Comparison of ENCODE assay signal across 8 cellular contexts in genomic region chr2:16525265-16525887, GRCh38.
A peak's percentile ranks its signal among the peaks of the same experiment; 100 is the strongest.
DNase-seq lines count a peak whose midpoint lies in the region; ATAC-seq and TF ChIP-seq lines count a peak whose summit lies in the region.

No MANE protein-coding gene starts in this region.

- CTCF ChIA-PET in Calu3 (lab: Charles Lee) = interaction anchor here (0.6 kb wide), 1 partner anchor 759 kb away, joined by 3 read pairs; no protein-coding TSS in a partner anchor
- CTCF ChIA-PET in RWPE1 (lab: Yijun Ruan, JAX) = interaction anchor here (0.5 to 1.3 kb wide), 8 partner anchors 16 to 411 kb away, joined by 3 to 5 read pairs (median 3); no protein-coding TSS in a partner anchor
- CTCF ChIA-PET in CD8-positive, alpha-beta T cell (lab: Charles Lee) = no interaction called here

- TF ChIP-seq CTCF in Calu3 (IDR thresholded peaks at IDR 0.05; ENCODE audit: unreplicated experiment) = peak; percentile 34
- no peak for TF ChIP-seq CTCF in RWPE1 (conservative IDR thresholded peaks at IDR 0.05; ENCODE audit: low read depth)
- no peak for TF ChIP-seq CTCF in CD8-positive, alpha-beta T cell (IDR thresholded peaks at IDR 0.05)

- no peak overlapping the region for H3K4me3 Mint-ChIP-seq in Calu3 (ENCODE audit: low read depth, unreplicated experiment)
- H3K4me3 Mint-ChIP-seq in immature natural killer cell = no peak overlapping the region
- no peak overlapping the region for H3K4me3 Mint-ChIP-seq in CD8-positive, alpha-beta T cell

- no peaks in the 10 kb centered on the region for H3K27me3 ChIP-seq in H7 (ENCODE audit: control insufficient read depth, insufficient read depth, low read length)
- H3K27me3 ChIP-seq in CD8-positive, alpha-beta T cell (ENCODE audit: insufficient read depth, low read length) = no peaks in the 10 kb centered on the region

- no peaks in the 10 kb centered on the region for H3K4me1 ChIP-seq in CD8-positive, alpha-beta T cell (ENCODE audit: insufficient read depth, low read length)

- H3K36me3 Mint-ChIP-seq in Calu3 (ENCODE audit: insufficient read depth, unreplicated experiment) = no peaks in the 10 kb centered on the region
- H3K36me3 Mint-ChIP-seq in immature natural killer cell = no peaks in the 10 kb centered on the region
- H3K36me3 Mint-ChIP-seq in CD8-positive, alpha-beta T cell = no peaks in the 10 kb centered on the region

- peak; percentile 30 for DNase-seq in Calu3
- peak; percentile 48 for DNase-seq in H7
- DNase-seq in RWPE1 (ENCODE audit: low spot score) = peak; percentile 27
- peak in 2 of 3 donors; percentile 15 to 30 for DNase-seq in immature natural killer cell
- DNase-seq in CD8-positive, alpha-beta T cell = no peak
- DNase-seq in HPDE6-E6E7 (ENCODE audit: extremely low spot score) = no peak
- DNase-seq in sciatic nerve (ENCODE audit: low spot score) = no peak

- no peaks in the 10 kb centered on the region for H3K9me3 ChIP-seq in CD8-positive, alpha-beta T cell (ENCODE audit: low read length)

- H3K27ac Mint-ChIP-seq in Calu3 (ENCODE audit: unreplicated experiment) (no peak overlapping the region), immature natural killer cell (no peak overlapping the region)
- no peak overlapping the region for H3K27ac Mint-ChIP-seq in CD8-positive, alpha-beta T cell

- no peaks in the 10 kb centered on the region for H3K36me3 ChIP-seq in H7 (replicated peaks; ENCODE audit: control insufficient read depth, insufficient read depth, low read length)
- no peaks in the 10 kb centered on the region for H3K36me3 ChIP-seq in CD8-positive, alpha-beta T cell (ENCODE audit: insufficient read depth, low read length)

- H3K27me3 Mint-ChIP-seq in Calu3 (ENCODE audit: unreplicated experiment) = peaks cover 65% of the 10 kb centered on the region
- peaks cover 0 to 8% (median 1%) of the 10 kb centered on the region in 3 donors for H3K27me3 Mint-ChIP-seq in immature natural killer cell (ENCODE audit: low read depth in 3 of 3)
- peaks cover 6% of the 10 kb centered on the region for H3K27me3 Mint-ChIP-seq in CD8-positive, alpha-beta T cell (ENCODE audit: low read depth)

- no peaks in the 10 kb centered on the region for H3K4me1 Mint-ChIP-seq in Calu3 (ENCODE audit: low read depth, unreplicated experiment)
- no peaks in the 10 kb centered on the region for H3K4me1 Mint-ChIP-seq in immature natural killer cell
- no peaks in the 10 kb centered on the region for H3K4me1 Mint-ChIP-seq in CD8-positive, alpha-beta T cell (ENCODE audit: low read depth)

- ATAC-seq in CD8-positive, alpha-beta T cell = no peak
- ATAC-seq in GM19023 (IDR thresholded peaks at IDR 0.05; ENCODE audit: unreplicated experiment) = no peak
- ATAC-seq in sciatic nerve = no peak

- H3K9me3 Mint-ChIP-seq in Calu3 (ENCODE audit: low read depth, unreplicated experiment) = peaks cover 2% of the 10 kb centered on the region
- H3K9me3 Mint-ChIP-seq in immature natural killer cell = no peaks in the 10 kb centered on the region
- no peaks in the 10 kb centered on the region for H3K9me3 Mint-ChIP-seq in CD8-positive, alpha-beta T cell

- H3K4me3 ChIP-seq in H7 (ENCODE audit: insufficient read depth, low read depth, low read length) = no peak overlapping the region
- no peak overlapping the region for H3K4me3 ChIP-seq in CD8-positive, alpha-beta T cell (ENCODE audit: low read depth, low read length)

- POLR2A ChIA-PET in RWPE1 (lab: Yijun Ruan, JAX; ENCODE audit: low non-redundant PET) = no interaction called here
- POLR2A ChIA-PET in CD8-positive, alpha-beta T cell (lab: Charles Lee) = no interaction called here

- BruUV-seq in Calu3 (replicated peaks; lab: Mats Ljungman, UMichigan) = no TSS peak

- no peak overlapping the region for H3K27ac ChIP-seq in RWPE1
- H3K27ac ChIP-seq in CD8-positive, alpha-beta T cell (ENCODE audit: low read depth, low read length) = no peak overlapping the region

- intact Hi-C loops in Calu3 (cut with micrococcal nuclease; ENCODE audit: unreplicated experiment) (loop anchor here (1.0 kb wide), 1 partner anchor 84 kb away; no protein-coding TSS in a partner anchor), sciatic nerve (cut with DNase I) (no loop called here)
- intact Hi-C loops in CD8-positive, alpha-beta T cell (cut with DNase I, micrococcal nuclease) = no loop called here

Comparison
In these comparisons a context has a peak if more than half of its experiments do, and no peak if none do; other contexts are left out.
1. DNase-seq: peak in Calu3 (single experiment), H7 (single experiment), RWPE1 (single experiment) and immature natural killer cell (2 of 3); none in CD8-positive, alpha-beta T cell (0 of 7), HPDE6-E6E7 (single experiment) and sciatic nerve (single experiment).